In the genomic region with DNA sequence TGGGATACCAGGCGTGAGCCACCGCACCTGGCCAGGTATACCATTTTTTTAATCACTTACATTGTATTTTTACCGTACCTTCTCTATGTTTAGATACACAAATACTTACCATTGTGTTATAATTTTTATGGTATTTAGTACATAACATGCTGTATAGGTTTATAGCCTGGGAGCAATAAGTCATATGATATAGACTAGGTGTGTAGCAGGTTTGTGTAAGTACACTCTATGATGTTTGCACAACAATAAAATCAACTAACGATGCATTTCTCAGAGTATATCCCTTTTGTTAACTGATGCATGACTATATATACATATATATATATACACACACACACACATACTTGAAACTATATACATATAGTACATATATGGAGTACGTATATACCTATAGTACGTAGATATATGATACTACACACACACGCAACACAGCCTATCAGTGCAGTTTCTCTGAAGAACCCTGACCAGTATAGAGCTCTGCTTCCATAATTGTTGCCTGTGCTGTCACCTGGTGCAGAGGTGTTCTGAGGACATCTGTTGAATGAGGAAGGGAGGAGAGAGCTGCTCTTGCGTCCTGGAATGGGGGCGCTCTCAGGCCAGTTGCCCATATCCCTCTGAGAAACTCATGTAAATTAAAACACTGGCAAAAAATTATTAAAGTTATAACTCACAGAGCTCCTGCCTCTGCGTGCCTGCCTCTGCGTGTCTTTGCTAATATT, we compare ENCODE assay signal across 20 cellular contexts.
DNase-seq lines count a peak whose midpoint lies in the region; ATAC-seq and FAIRE-seq lines count a peak whose summit lies in the region.
"Had no signal": no experiment of that assay in that cellular context is flagged by ENCODE, and none has a peak within 500 bp of the region (broad histone marks: within the 10 kb centered on the region; RNA-seq: fewer than 3 reads in every experiment).

No MANE protein-coding gene starts in this region.

- no peak overlapping the region for H3K9ac ChIP-seq in mucosa of rectum (ENCODE audit: low read depth in 1 of 2, low read length in 2 of 2)
- H3K9ac ChIP-seq: BLaER1 treated with 17β-estradiol and CSF1 and Interleukin-3, amounts not matched to agents 10 nM and 100 nM had no signal

- FAIRE-seq in colon (lab: Jason Lieb, UNC): peak; percentile 33
- peak; percentile 48 for FAIRE-seq in urothelium cell line (lab: Jason Lieb, UNC)
- FAIRE-seq: G401.6, GM12892, GM18507, HepG2 had no signal

- no peaks in the 10 kb centered on the region for H3K27me3 ChIP-seq in mucosa of rectum (ENCODE audit: control insufficient read depth in 2 of 2, insufficient read depth in 2 of 2, low read length in 2 of 2)
- H3K27me3 ChIP-seq: BLaER1 treated with 17β-estradiol and CSF1 and Interleukin-3, amounts not matched to agents 10 nM and 100 nM had no signal

- H3K27ac ChIP-seq in mucosa of rectum (ENCODE audit: low read depth in 2 of 2, low read length in 2 of 2): peak overlapping the region; percentile 71 to 79
- H3K27ac ChIP-seq: BLaER1 treated with 17β-estradiol and CSF1 and Interleukin-3, amounts not matched to agents 10 nM and 100 nM had no signal

- no peaks in the 10 kb centered on the region for H3K9me3 ChIP-seq in mucosa of rectum (ENCODE audit: control insufficient read depth in 2 of 2, low read length in 2 of 2)

- no peaks in the 10 kb centered on the region for H3K36me3 ChIP-seq in mucosa of rectum (ENCODE audit: control insufficient read depth in 2 of 2, insufficient read depth in 2 of 2, low read length in 2 of 2)
- H3K36me3 ChIP-seq: BLaER1 treated with 17β-estradiol and CSF1 and Interleukin-3, amounts not matched to agents 10 nM and 100 nM had no signal

- no peak overlapping the region for H3K4me3 ChIP-seq in mucosa of rectum (ENCODE audit: low read length in 2 of 2)
- H3K4me3 ChIP-seq: BLaER1 treated with 17β-estradiol and CSF1 and Interleukin-3, amounts not matched to agents 10 nM and 100 nM had no signal

- DNase-seq in NCI-H510A treated with DMSO at 0.1 percent for 48 hours (lab: John Stamatoyannopoulos, UW) (peak; percentile 66), NCI-H510A (lab: John Stamatoyannopoulos, UW) (no peak), urothelium cell line (ENCODE audit: low spot score) (no peak), amniotic stem cell (lab: John Stamatoyannopoulos, UW) (no peak)
- DNase-seq: CD8-positive, alpha-beta T cell; COR-L47; DMS 273 treated with DMSO at 0.1 percent for 48 hours; GOT3; H7; HFFc6; KBM-7 had no signal

- peaks cover 13 to 39% of the 10 kb centered on the region in 2 donors for H3K4me1 ChIP-seq in mucosa of rectum (ENCODE audit: control insufficient read depth in 2 of 2, insufficient read depth in 2 of 2, low read length in 2 of 2)
- H3K4me1 ChIP-seq: BLaER1 treated with 17β-estradiol and CSF1 and Interleukin-3, amounts not matched to agents 10 nM and 100 nM had no signal

- no peak for ATAC-seq in HG03378 (IDR thresholded peaks at IDR 0.05; ENCODE audit: unreplicated experiment)
- ATAC-seq: CD8-positive, alpha-beta T cell; HCT116; HepG2 had no signal
